In the genomic region with DNA sequence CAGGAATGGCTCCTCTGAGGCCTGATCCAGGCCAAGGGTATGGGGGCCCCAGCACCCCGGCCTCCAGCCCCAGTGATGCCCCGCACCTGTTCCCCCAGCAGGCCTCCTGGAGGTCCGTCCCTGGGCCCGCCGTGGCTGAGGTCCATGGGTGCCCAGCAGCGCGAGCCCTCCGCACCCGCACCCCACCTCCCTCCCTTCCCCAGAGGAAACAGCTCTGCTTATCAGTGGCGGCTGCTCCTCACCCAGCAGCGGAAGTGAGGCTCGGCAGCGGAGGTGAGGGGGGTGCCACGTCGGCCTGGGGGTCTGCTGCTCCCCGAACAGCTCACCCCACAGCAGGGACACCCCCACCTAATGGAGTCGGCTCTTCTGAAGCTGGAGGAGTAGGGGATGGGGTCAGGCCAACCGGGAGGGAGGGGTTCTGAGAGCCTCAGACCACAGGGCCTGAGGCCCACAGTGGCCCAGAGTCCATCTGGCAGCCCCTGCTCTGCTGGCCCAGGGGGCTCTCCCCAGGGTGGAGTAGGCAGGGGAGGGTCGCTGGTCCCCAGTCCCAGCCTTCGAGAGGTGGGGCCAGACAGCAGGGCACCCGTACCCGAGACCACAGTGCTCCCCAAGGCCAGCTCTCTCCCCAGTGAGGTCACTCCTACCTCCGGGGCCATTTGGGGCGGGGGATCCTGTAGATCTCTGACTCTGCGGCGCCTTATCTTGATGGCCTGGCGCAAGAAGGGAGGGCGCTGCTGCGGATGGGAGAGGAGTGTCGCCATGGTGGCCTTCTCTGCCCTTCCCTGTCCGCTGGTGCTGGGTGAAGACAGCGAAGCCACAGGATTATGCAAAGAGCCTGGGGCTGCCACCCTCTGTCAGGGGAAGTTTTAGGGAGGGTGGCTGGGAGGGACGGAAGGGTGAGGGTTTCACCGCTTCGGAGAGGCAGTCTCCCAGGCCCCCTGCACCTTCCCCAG, we compare ENCODE assay signal across 1 cellular context.
A peak's percentile ranks its signal among the peaks of the same experiment; 100 is the strongest.
TF ChIP-seq lines count a peak whose summit lies in the region.

Gene UNC13D (minus strand): TSS at position 828 of the 953 bp plus-strand sequence. CDS start 67 bp downstream, at position 761.

TF ChIP-seq in K562, 482 proteins besides CTCF, POLR2A, EP300 and RAD21 (continued from another document and continues in another):
- TF ChIP-seq, protein P1, sequence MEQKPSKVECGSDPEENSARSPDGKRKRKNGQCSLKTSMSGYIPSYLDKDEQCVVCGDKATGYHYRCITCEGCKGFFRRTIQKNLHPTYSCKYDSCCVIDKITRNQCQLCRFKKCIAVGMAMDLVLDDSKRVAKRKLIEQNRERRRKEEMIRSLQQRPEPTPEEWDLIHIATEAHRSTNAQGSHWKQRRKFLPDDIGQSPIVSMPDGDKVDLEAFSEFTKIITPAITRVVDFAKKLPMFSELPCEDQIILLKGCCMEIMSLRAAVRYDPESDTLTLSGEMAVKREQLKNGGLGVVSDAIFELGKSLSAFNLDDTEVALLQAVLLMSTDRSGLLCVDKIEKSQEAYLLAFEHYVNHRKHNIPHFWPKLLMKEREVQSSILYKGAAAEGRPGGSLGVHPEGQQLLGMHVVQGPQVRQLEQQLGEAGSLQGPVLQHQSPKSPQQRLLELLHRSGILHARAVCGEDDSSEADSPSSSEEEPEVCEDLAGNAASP (IDR thresholded peaks at IDR 0.05) = no peak
- TF ChIP-seq, protein P2, sequence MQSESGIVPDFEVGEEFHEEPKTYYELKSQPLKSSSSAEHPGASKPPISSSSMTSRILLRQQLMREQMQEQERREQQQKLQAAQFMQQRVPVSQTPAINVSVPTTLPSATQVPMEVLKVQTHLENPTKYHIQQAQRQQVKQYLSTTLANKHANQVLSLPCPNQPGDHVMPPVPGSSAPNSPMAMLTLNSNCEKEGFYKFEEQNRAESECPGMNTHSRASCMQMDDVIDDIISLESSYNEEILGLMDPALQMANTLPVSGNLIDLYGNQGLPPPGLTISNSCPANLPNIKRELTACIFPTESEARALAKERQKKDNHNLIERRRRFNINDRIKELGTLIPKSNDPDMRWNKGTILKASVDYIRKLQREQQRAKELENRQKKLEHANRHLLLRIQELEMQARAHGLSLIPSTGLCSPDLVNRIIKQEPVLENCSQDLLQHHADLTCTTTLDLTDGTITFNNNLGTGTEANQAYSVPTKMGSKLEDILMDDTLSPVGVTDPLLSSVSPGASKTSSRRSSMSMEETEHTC (IDR thresholded peaks at IDR 0.05) = no peak
- TF ChIP-seq, protein P3, sequence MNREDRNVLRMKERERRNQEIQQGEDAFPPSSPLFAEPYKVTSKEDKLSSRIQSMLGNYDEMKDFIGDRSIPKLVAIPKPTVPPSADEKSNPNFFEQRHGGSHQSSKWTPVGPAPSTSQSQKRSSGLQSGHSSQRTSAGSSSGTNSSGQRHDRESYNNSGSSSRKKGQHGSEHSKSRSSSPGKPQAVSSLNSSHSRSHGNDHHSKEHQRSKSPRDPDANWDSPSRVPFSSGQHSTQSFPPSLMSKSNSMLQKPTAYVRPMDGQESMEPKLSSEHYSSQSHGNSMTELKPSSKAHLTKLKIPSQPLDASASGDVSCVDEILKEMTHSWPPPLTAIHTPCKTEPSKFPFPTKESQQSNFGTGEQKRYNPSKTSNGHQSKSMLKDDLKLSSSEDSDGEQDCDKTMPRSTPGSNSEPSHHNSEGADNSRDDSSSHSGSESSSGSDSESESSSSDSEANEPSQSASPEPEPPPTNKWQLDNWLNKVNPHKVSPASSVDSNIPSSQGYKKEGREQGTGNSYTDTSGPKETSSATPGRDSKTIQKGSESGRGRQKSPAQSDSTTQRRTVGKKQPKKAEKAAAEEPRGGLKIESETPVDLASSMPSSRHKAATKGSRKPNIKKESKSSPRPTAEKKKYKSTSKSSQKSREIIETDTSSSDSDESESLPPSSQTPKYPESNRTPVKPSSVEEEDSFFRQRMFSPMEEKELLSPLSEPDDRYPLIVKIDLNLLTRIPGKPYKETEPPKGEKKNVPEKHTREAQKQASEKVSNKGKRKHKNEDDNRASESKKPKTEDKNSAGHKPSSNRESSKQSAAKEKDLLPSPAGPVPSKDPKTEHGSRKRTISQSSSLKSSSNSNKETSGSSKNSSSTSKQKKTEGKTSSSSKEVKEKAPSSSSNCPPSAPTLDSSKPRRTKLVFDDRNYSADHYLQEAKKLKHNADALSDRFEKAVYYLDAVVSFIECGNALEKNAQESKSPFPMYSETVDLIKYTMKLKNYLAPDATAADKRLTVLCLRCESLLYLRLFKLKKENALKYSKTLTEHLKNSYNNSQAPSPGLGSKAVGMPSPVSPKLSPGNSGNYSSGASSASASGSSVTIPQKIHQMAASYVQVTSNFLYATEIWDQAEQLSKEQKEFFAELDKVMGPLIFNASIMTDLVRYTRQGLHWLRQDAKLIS (CRISPR knock-in tag; IDR thresholded peaks at IDR 0.05) = peak; percentile 78
- TF ChIP-seq PBX2 (CRISPR knock-in tag; IDR thresholded peaks at IDR 0.05; ENCODE audit: low read depth) (no peak), PBX2 (tag; conservative IDR thresholded peaks at IDR 0.05; ENCODE audit: low read depth) (no peak), KAT7 (CRISPR knock-in tag; IDR thresholded peaks at IDR 0.05; ENCODE audit: borderline replicate concordance) (peak; percentile 59; the same call in 1 of the 2 replicates), COPS2 (conservative IDR thresholded peaks at IDR 0.05) (no peak), ZNF408 (CRISPR knock-in tag; IDR thresholded peaks at IDR 0.05; ENCODE audit: low read depth) (no peak), HNRNPL (IDR thresholded peaks at IDR 0.05; ENCODE audit: low read depth, low read length) (no peak), TBL1XR1 (IDR thresholded peaks at IDR 0.05; ENCODE audit: low read length in 2 of 2) (0 out of 4 replicates have a peak, but pooled peaks of 1 of the 2 experiments have one; percentile 38), ZNF134 (CRISPR knock-in tag; conservative IDR thresholded peaks at IDR 0.05) (no peak; the same call in 1 of the 2 replicates), CHCHD3 (CRISPR knock-in tag; IDR thresholded peaks at IDR 0.05) (no peak), CBFA2T3 (IDR thresholded peaks at IDR 0.05) (peak; percentile 59), ARID3B (CRISPR knock-in tag; IDR thresholded peaks at IDR 0.05; ENCODE audit: borderline replicate concordance) (0 out of 2 replicates have a peak, but pooled peaks have one; percentile 15), SIX5 (IDR thresholded peaks at IDR 0.05; ENCODE audit: borderline replicate concordance in 1 of 2, insufficient read depth in 1 of 2, low read depth in 1 of 2, low read length in 2 of 2) (no peak), ZKSCAN1 (IDR thresholded peaks at IDR 0.05; ENCODE audit: low read depth, low read length) (no peak), NR4A1 (CRISPR knock-in tag; IDR thresholded peaks at IDR 0.05) (no peak), NR4A1 (tag; IDR thresholded peaks at IDR 0.05) (peak; percentile 63; the same call in 1 of the 2 replicates), HNRNPK (IDR thresholded peaks at IDR 0.05; ENCODE audit: low read depth, low read length, poor library complexity, severe bottlenecking) (no peak), ZKSCAN8 (CRISPR knock-in tag; IDR thresholded peaks at IDR 0.05) (no peak), ETV6 (IDR thresholded peaks at IDR 0.05; ENCODE audit: borderline replicate concordance in 1 of 2, low read depth in 2 of 2, low read length in 1 of 2) (peak in 1 of 2 experiments; percentile 22; a peak in 1 of 4 replicates), ETV6 (CRISPR knock-in tag; IDR thresholded peaks at IDR 0.05; ENCODE audit: borderline replicate concordance) (no peak), FOXA3 (CRISPR knock-in tag; conservative IDR thresholded peaks at IDR 0.05 in 1 of 2, IDR thresholded peaks at IDR 0.05 in 1 of 2) (peak in 1 of 2 experiments; percentile 12; a peak in 1 of 4 replicates), SETDB1 (IDR thresholded peaks at IDR 0.05; ENCODE audit: low read length) (no peak), SMARCC2 (IDR thresholded peaks at IDR 0.05; ENCODE audit: low read depth) (peak; percentile 41; the same call in 1 of the 2 replicates), FIP1L1 (IDR thresholded peaks at IDR 0.05; ENCODE audit: low read depth, low read length, poor library complexity, severe bottlenecking) (no peak), POLR2AphosphoS5 (IDR thresholded peaks at IDR 0.05; ENCODE audit: control insufficient read depth, insufficient read depth, low read depth, low read length) (peak; percentile 53), ZBTB5 (IDR thresholded peaks at IDR 0.05) (peak; percentile 84), CHD1 (IDR thresholded peaks at IDR 0.05; ENCODE audit: low read length) (no peak), E2F1 (CRISPR knock-in tag; IDR thresholded peaks at IDR 0.05) (no peak; the same call in 1 of the 2 replicates)
- TF ChIP-seq, protein P4, sequence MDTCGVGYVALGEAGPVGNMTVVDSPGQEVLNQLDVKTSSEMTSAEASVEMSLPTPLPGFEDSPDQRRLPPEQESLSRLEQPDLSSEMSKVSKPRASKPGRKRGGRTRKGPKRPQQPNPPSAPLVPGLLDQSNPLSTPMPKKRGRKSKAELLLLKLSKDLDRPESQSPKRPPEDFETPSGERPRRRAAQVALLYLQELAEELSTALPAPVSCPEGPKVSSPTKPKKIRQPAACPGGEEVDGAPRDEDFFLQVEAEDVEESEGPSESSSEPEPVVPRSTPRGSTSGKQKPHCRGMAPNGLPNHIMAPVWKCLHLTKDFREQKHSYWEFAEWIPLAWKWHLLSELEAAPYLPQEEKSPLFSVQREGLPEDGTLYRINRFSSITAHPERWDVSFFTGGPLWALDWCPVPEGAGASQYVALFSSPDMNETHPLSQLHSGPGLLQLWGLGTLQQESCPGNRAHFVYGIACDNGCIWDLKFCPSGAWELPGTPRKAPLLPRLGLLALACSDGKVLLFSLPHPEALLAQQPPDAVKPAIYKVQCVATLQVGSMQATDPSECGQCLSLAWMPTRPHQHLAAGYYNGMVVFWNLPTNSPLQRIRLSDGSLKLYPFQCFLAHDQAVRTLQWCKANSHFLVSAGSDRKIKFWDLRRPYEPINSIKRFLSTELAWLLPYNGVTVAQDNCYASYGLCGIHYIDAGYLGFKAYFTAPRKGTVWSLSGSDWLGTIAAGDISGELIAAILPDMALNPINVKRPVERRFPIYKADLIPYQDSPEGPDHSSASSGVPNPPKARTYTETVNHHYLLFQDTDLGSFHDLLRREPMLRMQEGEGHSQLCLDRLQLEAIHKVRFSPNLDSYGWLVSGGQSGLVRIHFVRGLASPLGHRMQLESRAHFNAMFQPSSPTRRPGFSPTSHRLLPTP (IDR thresholded peaks at IDR 0.05; ENCODE audit: borderline replicate concordance, extremely low read depth, insufficient read length) = no peak
- TF ChIP-seq, protein P5, sequence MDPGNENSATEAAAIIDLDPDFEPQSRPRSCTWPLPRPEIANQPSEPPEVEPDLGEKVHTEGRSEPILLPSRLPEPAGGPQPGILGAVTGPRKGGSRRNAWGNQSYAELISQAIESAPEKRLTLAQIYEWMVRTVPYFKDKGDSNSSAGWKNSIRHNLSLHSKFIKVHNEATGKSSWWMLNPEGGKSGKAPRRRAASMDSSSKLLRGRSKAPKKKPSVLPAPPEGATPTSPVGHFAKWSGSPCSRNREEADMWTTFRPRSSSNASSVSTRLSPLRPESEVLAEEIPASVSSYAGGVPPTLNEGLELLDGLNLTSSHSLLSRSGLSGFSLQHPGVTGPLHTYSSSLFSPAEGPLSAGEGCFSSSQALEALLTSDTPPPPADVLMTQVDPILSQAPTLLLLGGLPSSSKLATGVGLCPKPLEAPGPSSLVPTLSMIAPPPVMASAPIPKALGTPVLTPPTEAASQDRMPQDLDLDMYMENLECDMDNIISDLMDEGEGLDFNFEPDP (CRISPR knock-in tag; IDR thresholded peaks at IDR 0.05) = no peak
